In genomic region chr20:64035933-64036345, GRCh38 we compare ENCODE assay signal across 14 cellular contexts. TPM values are rescaled to one million over a fixed set of nuclear protein-coding genes. Genes with fewer than 3 reads are reported as not detected.
A peak's percentile ranks its signal among the peaks of the same experiment; 100 is the strongest.
DNase-seq lines count a peak whose midpoint lies in the region; ATAC-seq and TF ChIP-seq lines count a peak whose summit lies in the region.
"Had no signal": no experiment of that assay in that cellular context is flagged by ENCODE, and none has a peak within 500 bp of the region (broad histone marks: within the 10 kb centered on the region; RNA-seq: fewer than 3 reads in every experiment).

TSS of gene C20orf204 (plus strand) at chr20:64036182. CDS start at chr20:64036324, 142 bp downstream.

- ATAC-seq in T-cell (replicated peaks in 1 of 4) (no peak), GM18868 (IDR thresholded peaks at IDR 0.05; ENCODE audit: unreplicated experiment) (no peak)
- ATAC-seq: left ventricle myocardium superior had no signal

- H3K9me3 ChIP-seq in BE2C = no peaks in the 10 kb centered on the region
- no peaks in the 10 kb centered on the region for H3K9me3 ChIP-seq in CD8-positive, alpha-beta memory T cell (ENCODE audit: low read length)
- H3K9me3 ChIP-seq in effector memory CD4-positive, alpha-beta T cell (ENCODE audit: control insufficient read depth, low read length) = no peaks in the 10 kb centered on the region
- H3K9me3 ChIP-seq: neutrophil had no signal

- H3K4me3 ChIP-seq in BE2C (ENCODE audit: low read depth, low read length) = peak within 1 kb of the TSS; percentile 61
- H3K4me3 ChIP-seq in CD8-positive, alpha-beta memory T cell (ENCODE audit: low read length) = no peak within 1 kb of the TSS
- no peak within 1 kb of the TSS for H3K4me3 ChIP-seq in effector memory CD4-positive, alpha-beta T cell (ENCODE audit: insufficient read depth, low read depth, low read length, poor library complexity, severe bottlenecking)

- peak within 1 kb of the TSS; percentile 43 for H3K27ac ChIP-seq in CD8-positive, alpha-beta memory T cell (ENCODE audit: low read depth, low read length)
- peak within 1 kb of the TSS; percentile 53 for H3K27ac ChIP-seq in effector memory CD4-positive, alpha-beta T cell (ENCODE audit: insufficient read depth, low read length, poor library complexity, severe bottlenecking)
- H3K27ac ChIP-seq: C4-2B, neutrophil had no signal

- CTCF ChIA-PET in CD8-positive, alpha-beta memory T cell (lab: Charles Lee) = interaction anchor here (1.2 to 6.5 kb wide), 5 partner anchors 21 to 56 kb away, joined by 3 to 57 read pairs (median 4); partner anchors contain the start of genes PRPF6, SAMD10 and TCEA2
- CTCF ChIA-PET in T-cell (lab: Charles Lee) = no interaction called here

- peaks cover 36% of the 10 kb centered on the region for H3K4me1 ChIP-seq in BE2C
- H3K4me1 ChIP-seq in CD8-positive, alpha-beta memory T cell (ENCODE audit: insufficient read depth, low read length) = peaks cover 54% of the 10 kb centered on the region
- H3K4me1 ChIP-seq in effector memory CD4-positive, alpha-beta T cell (ENCODE audit: control insufficient read depth, insufficient read depth, low read length, poor library complexity, severe bottlenecking) = peaks cover 65% of the 10 kb centered on the region

- DNase-seq in BE2C = peak; percentile 66
- no peak for DNase-seq in CD8-positive, alpha-beta memory T cell
- DNase-seq in T-cell = no peak
- DNase-seq in effector memory CD4-positive, alpha-beta T cell = no peak
- DNase-seq in NCI-H2107 (lab: John Stamatoyannopoulos, UW) = no peak
- no peak for DNase-seq in stimulated activated CD4-positive, alpha-beta T cell treated with anti-CD3 and anti-CD28 coated beads, Interleukin-2, amount 100 ng/mL, for 48 hours
- DNase-seq in NCI-H2227 treated with DMSO at 0.1 percent for 48 hours (lab: John Stamatoyannopoulos, UW) = no peak
- DNase-seq: cerebellar nuclear complex, hippocampal formation, left ventricle myocardium superior, NCI-H446 treated with DMSO at 0.1 percent for 48 hours had no signal

- no peaks in the 10 kb centered on the region for H3K27me3 ChIP-seq in BE2C
- no peaks in the 10 kb centered on the region for H3K27me3 ChIP-seq in CD8-positive, alpha-beta memory T cell (ENCODE audit: insufficient read depth, low read length, poor library complexity, severe bottlenecking)
- H3K27me3 ChIP-seq in effector memory CD4-positive, alpha-beta T cell (replicated peaks; ENCODE audit: control insufficient read depth, insufficient read depth, low read length, poor library complexity, severe bottlenecking) = no peaks in the 10 kb centered on the region

- POLR2A ChIA-PET in CD8-positive, alpha-beta memory T cell (lab: Charles Lee) = no interaction called here
- POLR2A ChIA-PET in T-cell (lab: Charles Lee) = no interaction called here

- H3K4me3 Mint-ChIP-seq in CD8-positive, alpha-beta memory T cell = peak within 1 kb of the TSS; percentile 51 to 83 (median 72)
- peak within 1 kb of the TSS; percentile 57 to 79 (median 76) for H3K4me3 Mint-ChIP-seq in T-cell

- H3K4me1 Mint-ChIP-seq in CD8-positive, alpha-beta memory T cell = peaks cover 19 to 63% (median 27%) of the 10 kb centered on the region in 3 donors
- H3K4me1 Mint-ChIP-seq in T-cell = peaks cover 51 to 65% (median 54%) of the 10 kb centered on the region in 3 donors

- H3K27ac Mint-ChIP-seq in CD8-positive, alpha-beta memory T cell = peak within 1 kb of the TSS; percentile 70 to 94 (median 91)
- H3K27ac Mint-ChIP-seq in T-cell = peak within 1 kb of the TSS; percentile 89 to 98

- TF ChIP-seq CTCF in BE2C (IDR thresholded peaks at IDR 0.05; ENCODE audit: low read depth, low read length) = no peak

- H3K27me3 Mint-ChIP-seq in CD8-positive, alpha-beta memory T cell = peaks cover 0 to 3% of the 10 kb centered on the region in 2 donors
- no peaks in the 10 kb centered on the region for H3K27me3 Mint-ChIP-seq in T-cell

- H3K36me3 Mint-ChIP-seq in CD8-positive, alpha-beta memory T cell = peaks cover 0 to 33% (median 3%) of the 10 kb centered on the region in 3 donors
- peaks cover 12% of the 10 kb centered on the region for H3K36me3 Mint-ChIP-seq in T-cell

- peaks cover 29% of the 10 kb centered on the region for H3K36me3 ChIP-seq in BE2C
- H3K36me3 ChIP-seq in CD8-positive, alpha-beta memory T cell (ENCODE audit: insufficient read depth, low read length) = peaks cover 4% of the 10 kb centered on the region
- H3K36me3 ChIP-seq in effector memory CD4-positive, alpha-beta T cell (ENCODE audit: control insufficient read depth, insufficient read depth, low read length) = peaks cover 21% of the 10 kb centered on the region

- no peaks in the 10 kb centered on the region for H3K9me3 Mint-ChIP-seq in CD8-positive, alpha-beta memory T cell
- H3K9me3 Mint-ChIP-seq in T-cell = no peaks in the 10 kb centered on the region

RNA-seq across cellular contexts. Expression of gene C20orf204, which starts in this region (rescaled TPM):
- polyA plus RNA-seq in BE2C (2012; ENCODE audit: insufficient read depth, insufficient read length, low read depth) = 20.3 TPM
- total RNA-seq in CD8-positive, alpha-beta memory T cell = 1 to 10 TPM; 2.4 to 2.7 TPM
- polyA plus RNA-seq in CD8-positive, alpha-beta memory T cell = 0.40 TPM
- total RNA-seq in T-cell = 10 to 100 TPM in 2 of 5 donors, 1 to 10 TPM in 3; 4.5 to 20.8 (median 9.5) TPM
